18 cellular contexts compared by ENCODE assay signal in genomic region chr20:44748005-44748370, GRCh38. TPM values are rescaled to one million over a fixed set of nuclear protein-coding genes. Genes with fewer than 3 reads are reported as not detected.
A peak's percentile ranks its signal among the peaks of the same experiment; 100 is the strongest.
DNase-seq lines count a peak whose midpoint lies in the region; ATAC-seq and TF ChIP-seq lines count a peak whose summit lies in the region.
"Had no signal": no experiment of that assay in that cellular context is flagged by ENCODE, and none has a peak within 500 bp of the region (broad histone marks: within the 10 kb centered on the region; RNA-seq: fewer than 3 reads in every experiment).

No MANE protein-coding gene starts in this region.

- peak; percentile 35 for DNase-seq in natural killer cell treated with Interleukin-12 subunit alpha and Interleukin-12 subunit beta and Interleukin-15 and Interleukin-18, amount 100 ng/mL, for 72 hours (ENCODE audit: low spot score)
- DNase-seq in natural killer cell (no peak), NCI-H345 treated with DMSO at 0.1 percent for 48 hours (lab: John Stamatoyannopoulos, UW; ENCODE audit: unreplicated experiment) (peak; percentile 27), caudate nucleus (lab: John Stamatoyannopoulos, UW) (peak in 3 of 61 donors; percentile 15 to 27 (median 22)), NCI-H128 (lab: John Stamatoyannopoulos, UW; ENCODE audit: unreplicated experiment) (no peak)
- no peak for DNase-seq in stimulated activated CD4-positive, alpha-beta T cell treated with anti-CD3 and anti-CD28 coated beads, Interleukin-4, amount 100 ng/mL, for 1 hour

- no peaks in the 10 kb centered on the region for H3K36me3 Mint-ChIP-seq in natural killer cell treated with Interleukin-12 subunit alpha and Interleukin-12 subunit beta and Interleukin-15 and Interleukin-18, amount 100 ng/mL, for 72 hours
- no peaks in the 10 kb centered on the region for H3K36me3 Mint-ChIP-seq in natural killer cell
- H3K36me3 Mint-ChIP-seq: activated naive CD4-positive, alpha-beta T cell treated with anti-CD3 and anti-CD28 coated beads, Interleukin-2, amount 50 U/mL, for 72 hours; brain; WTC11 had no signal

- no peak overlapping the region for H3K27ac Mint-ChIP-seq in natural killer cell treated with Interleukin-12 subunit alpha and Interleukin-12 subunit beta and Interleukin-15 and Interleukin-18, amount 100 ng/mL, for 72 hours
- H3K27ac Mint-ChIP-seq in natural killer cell: no peak overlapping the region
- H3K27ac Mint-ChIP-seq: activated CD4-positive, alpha-beta memory T cell treated with anti-CD3 and anti-CD28 coated beads, Interleukin-2, amount 10 ng/mL, durations not matched to agents 7 days and 5 days; WTC11 had no signal

- H3K27ac ChIP-seq in caudate nucleus (ENCODE audit: low read depth, low read length): peak overlapping the region; percentile 16
- H3K27ac ChIP-seq: gastrocnemius medialis, left lung had no signal

- peaks cover 11 to 14% of the 10 kb centered on the region in 2 donors for H3K4me1 Mint-ChIP-seq in natural killer cell treated with Interleukin-12 subunit alpha and Interleukin-12 subunit beta and Interleukin-15 and Interleukin-18, amount 100 ng/mL, for 72 hours (ENCODE audit: low read depth in 2 of 2)
- peaks cover 6 to 17% of the 10 kb centered on the region in 2 donors for H3K4me1 Mint-ChIP-seq in natural killer cell

- no peaks in the 10 kb centered on the region for H3K9me3 Mint-ChIP-seq in natural killer cell treated with Interleukin-12 subunit alpha and Interleukin-12 subunit beta and Interleukin-15 and Interleukin-18, amount 100 ng/mL, for 72 hours
- H3K9me3 Mint-ChIP-seq in natural killer cell: no peaks in the 10 kb centered on the region
- H3K9me3 Mint-ChIP-seq: activated CD4-positive, alpha-beta memory T cell treated with anti-CD3 and anti-CD28 coated beads, Interleukin-2, amount 10 ng/mL, durations not matched to agents 7 days and 5 days; activated naive CD4-positive, alpha-beta T cell treated with anti-CD3 and anti-CD28 coated beads, Interleukin-2, amount 50 U/mL, for 72 hours; activated T-cell treated with anti-CD3 and anti-CD28 coated beads, Interleukin-2, amount 50 U/mL, for 72 hours; brain; T-helper 1 cell treated with Interleukin-12 subunit alpha and Interleukin-12 subunit beta and Interleukin-4 antibody, amounts not matched to agents 30 μg/mL and 1 μg/mL, for 36 hours; WTC11 had no signal

- no peak for ATAC-seq in natural killer cell treated with Interleukin-12 subunit alpha and Interleukin-12 subunit beta and Interleukin-15 and Interleukin-18, amount 100 ng/mL, for 72 hours
- ATAC-seq in natural killer cell: no peak
- ATAC-seq in HG03460 (IDR thresholded peaks at IDR 0.05; ENCODE audit: unreplicated experiment): no peak

- no peak for TF ChIP-seq CTCF in natural killer cell (IDR thresholded peaks at IDR 0.05)

- intact Hi-C loops in natural killer cell (cut with micrococcal nuclease): loop anchor here (5.0 kb wide), 1 partner anchor 119 kb away; no protein-coding TSS in a partner anchor

- no peak overlapping the region for H3K4me3 Mint-ChIP-seq in natural killer cell treated with Interleukin-12 subunit alpha and Interleukin-12 subunit beta and Interleukin-15 and Interleukin-18, amount 100 ng/mL, for 72 hours
- H3K4me3 Mint-ChIP-seq in natural killer cell: no peak overlapping the region
- H3K4me3 Mint-ChIP-seq: activated CD4-positive, alpha-beta memory T cell treated with anti-CD3 and anti-CD28 coated beads, Interleukin-2, amount 10 ng/mL, durations not matched to agents 7 days and 5 days had no signal

- H3K27me3 Mint-ChIP-seq in natural killer cell treated with Interleukin-12 subunit alpha and Interleukin-12 subunit beta and Interleukin-15 and Interleukin-18, amount 100 ng/mL, for 72 hours: peaks cover 38 to 42% of the 10 kb centered on the region in 2 donors
- H3K27me3 Mint-ChIP-seq in natural killer cell (ENCODE audit: low read depth in 2 of 2): peaks cover 37 to 70% of the 10 kb centered on the region in 2 donors

RNA-seq across cellular contexts. Expression of gene KCNK15, which starts 2.3 kb away (rescaled TPM):
- total RNA-seq in natural killer cell treated with Interleukin-12 subunit alpha and Interleukin-12 subunit beta and Interleukin-15 and Interleukin-18, amount 100 ng/mL, for 72 hours: under 1 TPM; 0.28 to 0.50 TPM
- not detected for total RNA-seq in natural killer cell
- total RNA-seq: activated CD4-positive, alpha-beta memory T cell treated with anti-CD3 and anti-CD28 coated beads, Interleukin-2, amount 10 ng/mL, durations not matched to agents 7 days and 5 days; endothelial cell of umbilical vein; LHCN-M2; occipital lobe had no signal

RNA-seq across cellular contexts. Expression of gene CCN5, which starts 32.8 kb away (rescaled TPM):
- total RNA-seq in natural killer cell treated with Interleukin-12 subunit alpha and Interleukin-12 subunit beta and Interleukin-15 and Interleukin-18, amount 100 ng/mL, for 72 hours: not detected
- not detected for total RNA-seq in natural killer cell
- total RNA-seq: activated CD4-positive, alpha-beta memory T cell treated with anti-CD3 and anti-CD28 coated beads, Interleukin-2, amount 10 ng/mL, durations not matched to agents 7 days and 5 days; activated naive CD4-positive, alpha-beta T cell treated with anti-CD3 and anti-CD28 coated beads, Interleukin-2, amount 50 U/mL, for 72 hours; activated T-cell treated with anti-CD3 and anti-CD28 coated beads, Interleukin-2, amount 50 U/mL, for 72 hours; endothelial cell of umbilical vein; LHCN-M2; occipital lobe had no signal

Comparison
In these comparisons a context has a peak if more than half of its experiments do, and no peak if none do; other contexts are left out.
1. DNase-seq: peak in natural killer cell treated with Interleukin-12 subunit alpha and Interleukin-12 subunit beta and Interleukin-15 and Interleukin-18, amount 100 ng/mL, for 72 hours (single experiment) and NCI-H345 treated with DMSO at 0.1 percent for 48 hours (single experiment); none in natural killer cell (single experiment), NCI-H128 (single experiment) and stimulated activated CD4-positive, alpha-beta T cell treated with anti-CD3 and anti-CD28 coated beads, Interleukin-4, amount 100 ng/mL, for 1 hour (single experiment).